ENCODE assay signal across 8 cellular contexts in genomic region chr9:124617477-124618141, GRCh38.
DNase-seq lines count a peak whose midpoint lies in the region; ATAC-seq and TF ChIP-seq lines count a peak whose summit lies in the region.

No MANE protein-coding gene starts in this region.

- ATAC-seq in HG03095 (IDR thresholded peaks at IDR 0.05; ENCODE audit: unreplicated experiment) (peak; percentile 54), GM19467 (IDR thresholded peaks at IDR 0.05; ENCODE audit: unreplicated experiment) (no peak)

- no peak overlapping the region for H3K4me3 Mint-ChIP-seq in endothelial cell (ENCODE audit: unreplicated experiment)

- H3K9me3 Mint-ChIP-seq in endothelial cell (ENCODE audit: unreplicated experiment): no peaks in the 10 kb centered on the region

- peaks cover 13% of the 10 kb centered on the region for H3K4me1 Mint-ChIP-seq in endothelial cell (ENCODE audit: unreplicated experiment)

- DNase-seq in DMS 273 (lab: John Stamatoyannopoulos, UW; ENCODE audit: unreplicated experiment) (peak; percentile 88), NCI-H82 treated with DMSO at 0.1 percent for 48 hours (lab: John Stamatoyannopoulos, UW; ENCODE audit: unreplicated experiment) (peak; percentile 51), endothelial cell (ENCODE audit: low spot score) (peak; percentile 85), midbrain (lab: John Stamatoyannopoulos, UW) (peak; percentile 82)
- DNase-seq in activated CD8-positive, alpha-beta memory T cell treated with anti-CD3 and anti-CD28 coated beads for 4 hours (ENCODE audit: low read depth in 2 of 2): peak; percentile 36 to 40
- peak; percentile 59 for DNase-seq in stimulated activated CD8-positive, alpha-beta memory T cell treated with anti-CD3 and anti-CD28 coated beads, Interleukin-4, amount 100 ng/mL, for 24 hours (ENCODE audit: low read depth)

- peaks cover under 1% of the 10 kb centered on the region for H3K27me3 Mint-ChIP-seq in endothelial cell (ENCODE audit: unreplicated experiment)

- TF ChIP-seq CTCF in endothelial cell (IDR thresholded peaks at IDR 0.05; ENCODE audit: unreplicated experiment): peak; percentile 84

- H3K36me3 Mint-ChIP-seq in endothelial cell (ENCODE audit: low read depth, unreplicated experiment): no peaks in the 10 kb centered on the region

- H3K27ac Mint-ChIP-seq in endothelial cell (ENCODE audit: unreplicated experiment): no peak overlapping the region

Comparison
In these comparisons a context has a peak if more than half of its experiments do, and no peak if none do; other contexts are left out.
1. DNase-seq: peak in every context shown above with its lines; median percentile 88 in DMS 273; 85 in endothelial cell; 82 in midbrain; 59 in stimulated activated CD8-positive, alpha-beta memory T cell treated with anti-CD3 and anti-CD28 coated beads, Interleukin-4, amount 100 ng/mL, for 24 hours; 51 in NCI-H82 treated with DMSO at 0.1 percent for 48 hours; 38 in activated CD8-positive, alpha-beta memory T cell treated with anti-CD3 and anti-CD28 coated beads for 4 hours.